ENCODE assay signal across 14 cellular contexts in the genomic region with DNA sequence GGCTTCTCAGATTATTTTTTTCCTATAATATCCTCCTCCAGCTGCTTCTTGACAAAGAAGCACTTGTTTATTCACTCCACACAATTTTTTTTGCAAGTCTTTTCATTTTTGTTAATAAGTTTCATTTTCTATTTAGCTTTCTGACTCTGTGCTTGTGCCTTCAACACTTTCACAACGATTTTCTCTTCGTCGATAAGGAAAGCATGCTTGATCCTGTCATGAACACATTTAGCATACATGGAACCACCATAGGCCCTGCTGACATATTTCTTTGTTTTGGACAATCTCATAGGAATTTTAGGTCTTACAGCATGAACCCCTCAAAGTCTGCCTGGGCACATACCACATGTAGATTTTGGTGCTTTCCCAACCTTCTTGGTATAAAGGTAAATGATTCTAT.
A peak's percentile ranks its signal among the peaks of the same experiment; 100 is the strongest.
DNase-seq lines count a peak whose midpoint lies in the region; ATAC-seq and TF ChIP-seq lines count a peak whose summit lies in the region.
"Had no signal": no experiment of that assay in that cellular context is flagged by ENCODE, and none has a peak within 500 bp of the region (broad histone marks: within the 10 kb centered on the region; RNA-seq: fewer than 3 reads in every experiment).

No MANE protein-coding gene starts in this region.

- H3K27ac Mint-ChIP-seq in CD4-positive, CD25-positive, alpha-beta regulatory T cell, result peak overlapping the region; percentile 63 to 72 (median 71)
- H3K27ac Mint-ChIP-seq in CD8-positive, alpha-beta T cell, result peak overlapping the region; percentile 7
- H3K27ac Mint-ChIP-seq in central memory CD8-positive, alpha-beta T cell (ENCODE audit: low read depth), result peak overlapping the region; percentile 73
- no peak overlapping the region for H3K27ac Mint-ChIP-seq in stimulated activated naive B cell treated with anti-CD40 and anti-IgM and Interleukin-4, amounts not matched to agents 10 μg/mL and 1 μg/mL and 100 μg/mL, for 72 hours

- peaks cover 0 to 2% (median 0%) of the 10 kb centered on the region in 7 donors for H3K9me3 Mint-ChIP-seq in CD4-positive, CD25-positive, alpha-beta regulatory T cell
- H3K9me3 Mint-ChIP-seq in CD8-positive, alpha-beta T cell, result no peaks in the 10 kb centered on the region
- no peaks in the 10 kb centered on the region for H3K9me3 Mint-ChIP-seq in central memory CD8-positive, alpha-beta T cell
- no peaks in the 10 kb centered on the region for H3K9me3 Mint-ChIP-seq in stimulated activated naive B cell treated with anti-CD40 and anti-IgM and Interleukin-4, amounts not matched to agents 10 μg/mL and 1 μg/mL and 100 μg/mL, for 72 hours

- CTCF ChIA-PET in CD8-positive, alpha-beta T cell (lab: Charles Lee), result interaction anchor here (1.2 kb wide), 1 partner anchor 27 kb away, joined by 3 read pairs; no protein-coding TSS in a partner anchor
- CTCF ChIA-PET in Panc1 (lab: Charles Lee), result no interaction called here

- POLR2A ChIA-PET in CD8-positive, alpha-beta T cell (lab: Charles Lee), result interaction anchor here (1.1 kb wide), 1 partner anchor 11 kb away, joined by 3 read pairs; no protein-coding TSS in a partner anchor
- POLR2A ChIA-PET in Panc1 (lab: Charles Lee), result no interaction called here

- peak overlapping the region; percentile 4 to 62 (median 20) for H3K4me3 Mint-ChIP-seq in CD4-positive, CD25-positive, alpha-beta regulatory T cell
- no peak overlapping the region for H3K4me3 Mint-ChIP-seq in CD8-positive, alpha-beta T cell
- peak overlapping the region; percentile 46 for H3K4me3 Mint-ChIP-seq in central memory CD8-positive, alpha-beta T cell
- no peak overlapping the region for H3K4me3 Mint-ChIP-seq in stimulated activated naive B cell treated with anti-CD40 and anti-IgM and Interleukin-4, amounts not matched to agents 10 μg/mL and 1 μg/mL and 100 μg/mL, for 72 hours

- H3K36me3 ChIP-seq in CD4-positive, CD25-positive, alpha-beta regulatory T cell (ENCODE audit: control insufficient read depth, insufficient read depth, low read length), result no peaks in the 10 kb centered on the region
- no peaks in the 10 kb centered on the region for H3K36me3 ChIP-seq in CD8-positive, alpha-beta T cell (ENCODE audit: insufficient read depth, low read length)
- H3K36me3 ChIP-seq in Panc1 (ENCODE audit: control insufficient read depth, insufficient read depth, low read length) (no peaks in the 10 kb centered on the region), WERI-Rb-1 (no peaks in the 10 kb centered on the region)

- TF ChIP-seq CTCF in CD8-positive, alpha-beta T cell (IDR thresholded peaks at IDR 0.05), result no peak
- no peak for TF ChIP-seq CTCF in Panc1 (IDR thresholded peaks at IDR 0.05)
- no peak for TF ChIP-seq CTCF in WERI-Rb-1 (IDR thresholded peaks at IDR 0.05; ENCODE audit: low read depth, low read length)

- DNase-seq in CD4-positive, CD25-positive, alpha-beta regulatory T cell, result peak in 2 of 3 donors; percentile 16 to 65
- DNase-seq in CD8-positive, alpha-beta T cell, result no peak
- DNase-seq in Panc1 (ENCODE audit: low read depth, low spot score) (no peak), WERI-Rb-1 (no peak)
- DNase-seq in central memory CD8-positive, alpha-beta T cell (ENCODE audit: low spot score in 2 of 2), result no peak
- no peak for DNase-seq in effector CD8-positive, alpha-beta T cell (lab: John Stamatoyannopoulos, UW)
- DNase-seq in stimulated activated naive B cell treated with anti-CD40 and anti-IgM and Interleukin-4, amounts not matched to agents 10 μg/mL and 1 μg/mL and 100 μg/mL, for 72 hours, result no peak
- DNase-seq: DMS79, MV-4-11, NCI-H1694 treated with DMSO at 0.1 percent for 48 hours, PC-3 had no signal

- H3K9me3 ChIP-seq in CD4-positive, CD25-positive, alpha-beta regulatory T cell (ENCODE audit: control insufficient read depth in 2 of 2, low read length in 2 of 2), result no peaks in the 10 kb centered on the region
- H3K9me3 ChIP-seq in CD8-positive, alpha-beta T cell (ENCODE audit: low read length), result no peaks in the 10 kb centered on the region
- H3K9me3 ChIP-seq in Panc1 (ENCODE audit: control insufficient read depth, insufficient read depth, low read depth, low read length), result no peaks in the 10 kb centered on the region
- H3K9me3 ChIP-seq in WERI-Rb-1 (ENCODE audit: severe bottlenecking), result no peaks in the 10 kb centered on the region

- peaks cover 6% of the 10 kb centered on the region for H3K27me3 Mint-ChIP-seq in CD4-positive, CD25-positive, alpha-beta regulatory T cell
- H3K27me3 Mint-ChIP-seq in CD8-positive, alpha-beta T cell (ENCODE audit: low read depth), result no peaks in the 10 kb centered on the region
- no peaks in the 10 kb centered on the region for H3K27me3 Mint-ChIP-seq in central memory CD8-positive, alpha-beta T cell
- no peaks in the 10 kb centered on the region for H3K27me3 Mint-ChIP-seq in stimulated activated naive B cell treated with anti-CD40 and anti-IgM and Interleukin-4, amounts not matched to agents 10 μg/mL and 1 μg/mL and 100 μg/mL, for 72 hours

- BruUV-seq in Panc1 (replicated peaks; lab: Mats Ljungman, UMichigan), result no TSS peak

- H3K4me3 ChIP-seq in CD4-positive, CD25-positive, alpha-beta regulatory T cell (ENCODE audit: low read depth, low read length), result peak overlapping the region; percentile 67
- H3K4me3 ChIP-seq in CD8-positive, alpha-beta T cell (ENCODE audit: low read depth, low read length), result no peak overlapping the region
- H3K4me3 ChIP-seq in Panc1 (ENCODE audit: low read depth in 2 of 2, low read length in 2 of 2) (no peak overlapping the region), WERI-Rb-1 (ENCODE audit: low read depth, low read length) (no peak overlapping the region)
- H3K4me3 ChIP-seq: K562 had no signal

- H3K36me3 Mint-ChIP-seq in CD4-positive, CD25-positive, alpha-beta regulatory T cell, result no peaks in the 10 kb centered on the region
- H3K36me3 Mint-ChIP-seq in CD8-positive, alpha-beta T cell, result no peaks in the 10 kb centered on the region
- peaks cover 2% of the 10 kb centered on the region for H3K36me3 Mint-ChIP-seq in central memory CD8-positive, alpha-beta T cell (ENCODE audit: insufficient read depth)
- H3K36me3 Mint-ChIP-seq in stimulated activated naive B cell treated with anti-CD40 and anti-IgM and Interleukin-4, amounts not matched to agents 10 μg/mL and 1 μg/mL and 100 μg/mL, for 72 hours, result no peaks in the 10 kb centered on the region

- no peak for ATAC-seq in CD4-positive, CD25-positive, alpha-beta regulatory T cell (ENCODE audit: low read depth in 2 of 2)
- ATAC-seq in CD8-positive, alpha-beta T cell, result no peak
- ATAC-seq in Panc1 (no peak), GM18870 (IDR thresholded peaks at IDR 0.05; ENCODE audit: unreplicated experiment) (no peak)
- ATAC-seq in central memory CD8-positive, alpha-beta T cell (replicated peaks; ENCODE audit: extremely low read depth, poor library complexity, severe bottlenecking), result no peak
- ATAC-seq in stimulated activated naive B cell treated with anti-CD40 and anti-IgM and Interleukin-4, amounts not matched to agents 10 μg/mL and 1 μg/mL and 100 μg/mL, for 72 hours (replicated peaks), result no peak
- ATAC-seq: K562, PC-3 had no signal

- H3K27me3 ChIP-seq in CD4-positive, CD25-positive, alpha-beta regulatory T cell (ENCODE audit: control insufficient read depth, insufficient read depth, low read length), result no peaks in the 10 kb centered on the region
- no peaks in the 10 kb centered on the region for H3K27me3 ChIP-seq in CD8-positive, alpha-beta T cell (ENCODE audit: insufficient read depth, low read length)
- no peaks in the 10 kb centered on the region for H3K27me3 ChIP-seq in Panc1 (ENCODE audit: control insufficient read depth, insufficient read depth, low read length)
- H3K27me3 ChIP-seq in WERI-Rb-1 (ENCODE audit: insufficient read depth, low read depth, severe bottlenecking), result no peaks in the 10 kb centered on the region

- in situ Hi-C loops in Panc1 (cut with HindIII; ENCODE audit: low pct_unique_long_range_greater_than_20kb, low sequenced_read_pairs), result no loop called here

- H3K4me1 ChIP-seq in CD4-positive, CD25-positive, alpha-beta regulatory T cell (ENCODE audit: control insufficient read depth, insufficient read depth, low read length, poor library complexity, severe bottlenecking), result peaks cover 26% of the 10 kb centered on the region
- no peaks in the 10 kb centered on the region for H3K4me1 ChIP-seq in CD8-positive, alpha-beta T cell (ENCODE audit: insufficient read depth, low read length)
- H3K4me1 ChIP-seq in Panc1 (ENCODE audit: control insufficient read depth, insufficient read depth, low read length), result peaks cover 26% of the 10 kb centered on the region

- H3K4me1 Mint-ChIP-seq in CD4-positive, CD25-positive, alpha-beta regulatory T cell, result peaks cover 26 to 66% (median 39%) of the 10 kb centered on the region in 4 donors
- H3K4me1 Mint-ChIP-seq in CD8-positive, alpha-beta T cell (ENCODE audit: low read depth), result peaks cover 38% of the 10 kb centered on the region
- peaks cover 60% of the 10 kb centered on the region for H3K4me1 Mint-ChIP-seq in central memory CD8-positive, alpha-beta T cell
- peaks cover 27 to 47% of the 10 kb centered on the region in 2 donors for H3K4me1 Mint-ChIP-seq in stimulated activated naive B cell treated with anti-CD40 and anti-IgM and Interleukin-4, amounts not matched to agents 10 μg/mL and 1 μg/mL and 100 μg/mL, for 72 hours

- intact Hi-C loops in CD8-positive, alpha-beta T cell (cut with DNase I, micrococcal nuclease), result loop anchor here in 1 of 2 experiments (10.0 kb wide), 2 partner anchors 126 to 276 kb away; no protein-coding TSS in a partner anchor
- intact Hi-C loops in Panc1 (cut with micrococcal nuclease; ENCODE audit: unreplicated experiment), result no loop called here

- no peak overlapping the region for H3K27ac ChIP-seq in CD4-positive, CD25-positive, alpha-beta regulatory T cell (ENCODE audit: insufficient read depth, low read length, poor library complexity, severe bottlenecking)
- H3K27ac ChIP-seq in CD8-positive, alpha-beta T cell (ENCODE audit: low read depth, low read length), result no peak overlapping the region
- H3K27ac ChIP-seq in Panc1 (ENCODE audit: low read length) (peak overlapping the region; percentile 17; the same call in 1 of the 2 replicates), WERI-Rb-1 (no peak overlapping the region)
- H3K27ac ChIP-seq: C4-2B had no signal

Comparison
In these comparisons a context has a peak if more than half of its experiments do, and no peak if none do; other contexts are left out.
1. DNase-seq: peak in CD4-positive, CD25-positive, alpha-beta regulatory T cell (2 of 3); none in CD8-positive, alpha-beta T cell (0 of 7), Panc1 (single experiment), central memory CD8-positive, alpha-beta T cell (0 of 2), effector CD8-positive, alpha-beta T cell (single experiment), stimulated activated naive B cell treated with anti-CD40 and anti-IgM and Interleukin-4, amounts not matched to agents 10 μg/mL and 1 μg/mL and 100 μg/mL, for 72 hours (single experiment) and WERI-Rb-1 (single experiment).
2. H3K4me3 Mint-ChIP-seq: peak in CD4-positive, CD25-positive, alpha-beta regulatory T cell (4 of 4) and central memory CD8-positive, alpha-beta T cell (single experiment); none in CD8-positive, alpha-beta T cell (single experiment) and stimulated activated naive B cell treated with anti-CD40 and anti-IgM and Interleukin-4, amounts not matched to agents 10 μg/mL and 1 μg/mL and 100 μg/mL, for 72 hours (0 of 2).